ENCODE assay signal across 8 cellular contexts in the genomic region with DNA sequence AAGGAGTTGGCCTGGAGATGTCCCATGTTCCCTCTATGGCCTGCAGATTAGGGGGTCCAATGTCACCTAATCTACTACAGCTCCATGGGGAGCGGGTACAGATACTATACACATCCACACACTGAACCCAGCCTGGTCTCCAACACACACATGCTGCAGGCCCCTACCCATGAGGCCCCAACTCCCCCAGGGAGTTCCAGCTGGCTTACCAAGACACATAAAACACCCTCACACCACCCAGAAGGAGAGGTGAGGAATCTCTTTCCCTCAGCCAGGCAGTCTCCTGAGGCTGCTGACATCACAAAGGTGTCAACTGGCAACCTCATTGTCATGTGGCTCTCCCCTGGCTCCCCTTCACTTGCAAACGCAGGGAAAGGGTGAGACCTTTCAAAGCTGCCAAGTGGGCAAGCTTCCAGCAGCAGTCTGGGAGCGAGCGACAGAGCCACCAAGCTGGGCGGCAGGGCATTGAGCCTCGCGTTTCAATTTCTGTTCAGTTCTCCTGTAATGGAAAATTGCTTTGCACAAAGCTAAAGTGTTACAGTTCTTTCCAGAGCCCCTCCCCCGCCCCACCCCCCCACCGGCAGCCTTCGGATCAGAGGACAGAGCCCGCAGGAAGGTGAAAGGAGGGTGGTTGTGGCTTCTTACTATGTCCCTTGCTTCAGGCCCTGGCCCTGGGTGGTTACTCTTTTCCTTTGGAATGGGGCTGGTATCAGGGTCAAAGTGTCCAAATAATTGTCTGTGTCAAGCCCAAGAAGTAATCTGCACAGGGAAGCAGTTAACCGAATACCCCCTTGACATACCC. TPM values are rescaled to one million over a fixed set of nuclear protein-coding genes. Genes with fewer than 3 reads are reported as not detected.
DNase-seq lines count a peak whose midpoint lies in the region; ATAC-seq and TF ChIP-seq lines count a peak whose summit lies in the region.

A gene with protein sequence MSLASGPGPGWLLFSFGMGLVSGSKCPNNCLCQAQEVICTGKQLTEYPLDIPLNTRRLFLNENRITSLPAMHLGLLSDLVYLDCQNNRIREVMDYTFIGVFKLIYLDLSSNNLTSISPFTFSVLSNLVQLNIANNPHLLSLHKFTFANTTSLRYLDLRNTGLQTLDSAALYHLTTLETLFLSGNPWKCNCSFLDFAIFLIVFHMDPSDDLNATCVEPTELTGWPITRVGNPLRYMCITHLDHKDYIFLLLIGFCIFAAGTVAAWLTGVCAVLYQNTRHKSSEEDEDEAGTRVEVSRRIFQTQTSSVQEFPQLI (plus strand): TSS at position 350 of the 802 bp plus-strand sequence. CDS start 297 bp downstream, at position 647.

- H3K27ac ChIP-seq in substantia nigra (ENCODE audit: low read depth, low read length, poor library complexity, severe bottlenecking) = no peak within 1 kb of the TSS
- H3K27ac ChIP-seq in effector memory CD4-positive, alpha-beta T cell (ENCODE audit: insufficient read depth, low read length, poor library complexity, severe bottlenecking) = no peak within 1 kb of the TSS

- no peaks in the 10 kb centered on the region for H3K27me3 ChIP-seq in effector memory CD4-positive, alpha-beta T cell (replicated peaks; ENCODE audit: control insufficient read depth, insufficient read depth, low read length, poor library complexity, severe bottlenecking)

- H3K4me3 Mint-ChIP-seq in WTC11 = no peak within 1 kb of the TSS

- CTCF ChIA-PET in WTC11 (lab: Charles Lee) = interaction anchor here (0.6 kb wide), 1 partner anchor 150 kb away, joined by 3 read pairs; no protein-coding TSS in a partner anchor

- DNase-seq in NCI-H524 (lab: John Stamatoyannopoulos, UW) (peak; percentile 23 to 69), NCI-H524 treated with DMSO at 0.1 percent for 48 hours (lab: John Stamatoyannopoulos, UW) (no peak), WTC11 (ENCODE audit: low spot score) (peak; percentile 44), iPS-NIHi11 (ENCODE audit: low spot score) (peak; percentile 60), substantia nigra (lab: John Stamatoyannopoulos, UW) (peak in 40 of 49 donors; percentile 6 to 84 (median 46)), GM20000 (ENCODE audit: low spot score) (no peak)
- DNase-seq in effector memory CD4-positive, alpha-beta T cell = no peak

- no peak for TF ChIP-seq CTCF in WTC11 (IDR thresholded peaks at IDR 0.05)
- TF ChIP-seq CTCF in GM20000 (IDR thresholded peaks at IDR 0.05; ENCODE audit: extremely low read depth, missing control alignments) = no peak

- H3K4me1 ChIP-seq in effector memory CD4-positive, alpha-beta T cell (ENCODE audit: control insufficient read depth, insufficient read depth, low read length, poor library complexity, severe bottlenecking) = no peaks in the 10 kb centered on the region

- peaks cover 36% of the 10 kb centered on the region for H3K27me3 Mint-ChIP-seq in WTC11 (ENCODE audit: low read depth)

- H3K9me3 ChIP-seq in effector memory CD4-positive, alpha-beta T cell (ENCODE audit: control insufficient read depth, low read length) = no peaks in the 10 kb centered on the region

- H3K36me3 ChIP-seq in effector memory CD4-positive, alpha-beta T cell (ENCODE audit: control insufficient read depth, insufficient read depth, low read length) = no peaks in the 10 kb centered on the region

- no peaks in the 10 kb centered on the region for H3K9me3 Mint-ChIP-seq in WTC11

- ATAC-seq in WTC11 (peak; percentile 93), esophagus mucosa (no peak)

- POLR2A ChIA-PET in WTC11 (lab: Charles Lee) = no interaction called here

- no peak within 1 kb of the TSS for H3K4me3 ChIP-seq in effector memory CD4-positive, alpha-beta T cell (ENCODE audit: insufficient read depth, low read depth, low read length, poor library complexity, severe bottlenecking)

- no peak within 1 kb of the TSS for H3K27ac Mint-ChIP-seq in WTC11

- peaks cover 12% of the 10 kb centered on the region for H3K4me1 Mint-ChIP-seq in WTC11

- H3K36me3 Mint-ChIP-seq in WTC11 = no peaks in the 10 kb centered on the region

TF ChIP-seq in WTC11, 78 proteins besides CTCF, POLR2A, EP300 and RAD21 (continues in another document):
- TF ChIP-seq, protein P1, sequence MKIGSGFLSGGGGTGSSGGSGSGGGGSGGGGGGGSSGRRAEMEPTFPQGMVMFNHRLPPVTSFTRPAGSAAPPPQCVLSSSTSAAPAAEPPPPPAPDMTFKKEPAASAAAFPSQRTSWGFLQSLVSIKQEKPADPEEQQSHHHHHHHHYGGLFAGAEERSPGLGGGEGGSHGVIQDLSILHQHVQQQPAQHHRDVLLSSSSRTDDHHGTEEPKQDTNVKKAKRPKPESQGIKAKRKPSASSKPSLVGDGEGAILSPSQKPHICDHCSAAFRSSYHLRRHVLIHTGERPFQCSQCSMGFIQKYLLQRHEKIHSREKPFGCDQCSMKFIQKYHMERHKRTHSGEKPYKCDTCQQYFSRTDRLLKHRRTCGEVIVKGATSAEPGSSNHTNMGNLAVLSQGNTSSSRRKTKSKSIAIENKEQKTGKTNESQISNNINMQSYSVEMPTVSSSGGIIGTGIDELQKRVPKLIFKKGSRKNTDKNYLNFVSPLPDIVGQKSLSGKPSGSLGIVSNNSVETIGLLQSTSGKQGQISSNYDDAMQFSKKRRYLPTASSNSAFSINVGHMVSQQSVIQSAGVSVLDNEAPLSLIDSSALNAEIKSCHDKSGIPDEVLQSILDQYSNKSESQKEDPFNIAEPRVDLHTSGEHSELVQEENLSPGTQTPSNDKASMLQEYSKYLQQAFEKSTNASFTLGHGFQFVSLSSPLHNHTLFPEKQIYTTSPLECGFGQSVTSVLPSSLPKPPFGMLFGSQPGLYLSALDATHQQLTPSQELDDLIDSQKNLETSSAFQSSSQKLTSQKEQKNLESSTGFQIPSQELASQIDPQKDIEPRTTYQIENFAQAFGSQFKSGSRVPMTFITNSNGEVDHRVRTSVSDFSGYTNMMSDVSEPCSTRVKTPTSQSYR (CRISPR knock-in tag; IDR thresholded peaks at IDR 0.05) = no peak
- no peak for TF ChIP-seq JUN (CRISPR knock-in tag; IDR thresholded peaks at IDR 0.05)
- no peak for TF ChIP-seq GABPB1 (CRISPR knock-in tag; IDR thresholded peaks at IDR 0.05)
- TF ChIP-seq ZNF416 (CRISPR knock-in tag; IDR thresholded peaks at IDR 0.05) = no peak
- TF ChIP-seq, protein P2, sequence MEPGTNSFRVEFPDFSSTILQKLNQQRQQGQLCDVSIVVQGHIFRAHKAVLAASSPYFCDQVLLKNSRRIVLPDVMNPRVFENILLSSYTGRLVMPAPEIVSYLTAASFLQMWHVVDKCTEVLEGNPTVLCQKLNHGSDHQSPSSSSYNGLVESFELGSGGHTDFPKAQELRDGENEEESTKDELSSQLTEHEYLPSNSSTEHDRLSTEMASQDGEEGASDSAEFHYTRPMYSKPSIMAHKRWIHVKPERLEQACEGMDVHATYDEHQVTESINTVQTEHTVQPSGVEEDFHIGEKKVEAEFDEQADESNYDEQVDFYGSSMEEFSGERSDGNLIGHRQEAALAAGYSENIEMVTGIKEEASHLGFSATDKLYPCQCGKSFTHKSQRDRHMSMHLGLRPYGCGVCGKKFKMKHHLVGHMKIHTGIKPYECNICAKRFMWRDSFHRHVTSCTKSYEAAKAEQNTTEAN (CRISPR knock-in tag; IDR thresholded peaks at IDR 0.05) = no peak
- no peak for TF ChIP-seq TCF7 (CRISPR knock-in tag; IDR thresholded peaks at IDR 0.05; ENCODE audit: low read depth)
- TF ChIP-seq, protein P3, sequence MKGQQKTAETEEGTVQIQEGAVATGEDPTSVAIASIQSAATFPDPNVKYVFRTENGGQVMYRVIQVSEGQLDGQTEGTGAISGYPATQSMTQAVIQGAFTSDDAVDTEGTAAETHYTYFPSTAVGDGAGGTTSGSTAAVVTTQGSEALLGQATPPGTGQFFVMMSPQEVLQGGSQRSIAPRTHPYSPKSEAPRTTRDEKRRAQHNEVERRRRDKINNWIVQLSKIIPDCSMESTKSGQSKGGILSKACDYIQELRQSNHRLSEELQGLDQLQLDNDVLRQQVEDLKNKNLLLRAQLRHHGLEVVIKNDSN (CRISPR knock-in tag; IDR thresholded peaks at IDR 0.05) = peak; percentile 59; the same call in 1 of the 2 replicates
- TF ChIP-seq KAT7 (CRISPR knock-in tag; IDR thresholded peaks at IDR 0.05; ENCODE audit: borderline replicate concordance) = no peak
- peak; percentile 64; the same call in 1 of the 2 replicates for TF ChIP-seq TEAD1 (CRISPR knock-in tag; IDR thresholded peaks at IDR 0.05)
- TF ChIP-seq, protein P4, sequence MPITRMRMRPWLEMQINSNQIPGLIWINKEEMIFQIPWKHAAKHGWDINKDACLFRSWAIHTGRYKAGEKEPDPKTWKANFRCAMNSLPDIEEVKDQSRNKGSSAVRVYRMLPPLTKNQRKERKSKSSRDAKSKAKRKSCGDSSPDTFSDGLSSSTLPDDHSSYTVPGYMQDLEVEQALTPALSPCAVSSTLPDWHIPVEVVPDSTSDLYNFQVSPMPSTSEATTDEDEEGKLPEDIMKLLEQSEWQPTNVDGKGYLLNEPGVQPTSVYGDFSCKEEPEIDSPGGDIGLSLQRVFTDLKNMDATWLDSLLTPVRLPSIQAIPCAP (CRISPR knock-in tag; IDR thresholded peaks at IDR 0.05) = no peak
- no peak for TF ChIP-seq EMX1 (CRISPR knock-in tag; IDR thresholded peaks at IDR 0.05)
- 0 out of 2 replicates have a peak, but pooled peaks have one; percentile 33 for TF ChIP-seq FOXK1 (CRISPR knock-in tag; IDR thresholded peaks at IDR 0.05)
- TF ChIP-seq, protein P5, sequence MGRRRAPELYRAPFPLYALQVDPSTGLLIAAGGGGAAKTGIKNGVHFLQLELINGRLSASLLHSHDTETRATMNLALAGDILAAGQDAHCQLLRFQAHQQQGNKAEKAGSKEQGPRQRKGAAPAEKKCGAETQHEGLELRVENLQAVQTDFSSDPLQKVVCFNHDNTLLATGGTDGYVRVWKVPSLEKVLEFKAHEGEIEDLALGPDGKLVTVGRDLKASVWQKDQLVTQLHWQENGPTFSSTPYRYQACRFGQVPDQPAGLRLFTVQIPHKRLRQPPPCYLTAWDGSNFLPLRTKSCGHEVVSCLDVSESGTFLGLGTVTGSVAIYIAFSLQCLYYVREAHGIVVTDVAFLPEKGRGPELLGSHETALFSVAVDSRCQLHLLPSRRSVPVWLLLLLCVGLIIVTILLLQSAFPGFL (CRISPR knock-in tag; IDR thresholded peaks at IDR 0.05; ENCODE audit: borderline replicate concordance) = no peak
- no peak for TF ChIP-seq SP1 (CRISPR knock-in tag; conservative IDR thresholded peaks at IDR 0.05)
- TF ChIP-seq, protein P6, sequence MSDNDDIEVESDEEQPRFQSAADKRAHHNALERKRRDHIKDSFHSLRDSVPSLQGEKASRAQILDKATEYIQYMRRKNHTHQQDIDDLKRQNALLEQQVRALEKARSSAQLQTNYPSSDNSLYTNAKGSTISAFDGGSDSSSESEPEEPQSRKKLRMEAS (CRISPR knock-in tag; IDR thresholded peaks at IDR 0.05) = peak; percentile 90
- TF ChIP-seq TEAD4 (CRISPR knock-in tag; IDR thresholded peaks at IDR 0.05) = no peak

RNA-seq across cellular contexts. Expression of the gene that starts here (rescaled TPM):
- total RNA-seq in WTC11 (2021) (0.14 TPM in 1 of 3 replicates, not detected in the others), esophagus mucosa (not detected)

Comparison
In these comparisons a context has a peak if more than half of its experiments do, and no peak if none do; other contexts are left out.
1. DNase-seq: peak in NCI-H524 (2 of 2), iPS-NIHi11 (single experiment) and substantia nigra (40 of 49); none in NCI-H524 treated with DMSO at 0.1 percent for 48 hours (single experiment), effector memory CD4-positive, alpha-beta T cell (0 of 3) and GM20000 (single experiment).
2. Peak in DNase-seq and ATAC-seq in WTC11; RNA of the gene not detected or under 1 TPM.